35 cellular contexts compared by ENCODE assay signal in genomic region chr16:9393601-9394000, GRCh38.
"Had no signal": no experiment of that assay in that cellular context is flagged by ENCODE, and none has a peak within 500 bp of the region (broad histone marks: within the 10 kb centered on the region; RNA-seq: fewer than 3 reads in every experiment).

No MANE protein-coding gene starts in this region.

- H3K4me1 Mint-ChIP-seq: activated B cell treated with CpG ODN at 0.5 μM for 24 hours; activated CD4-positive, alpha-beta T cell treated with anti-CD3 and anti-CD28 coated beads, Interleukin-2, amount 10 ng/mL, durations not matched to agents 24 days and 14 days; activated naive CD8-positive, alpha-beta T cell treated with anti-CD3 and anti-CD28 coated beads for 36 hours; activated T-helper 17 cell treated with anti-CD3 and anti-CD28 coated beads, Interleukin-2, amount 50 U/mL, for 72 hours had no signal

- H3K27me3 ChIP-seq: adrenal gland, body of pancreas, brain microvascular endothelial cell had no signal

- ATAC-seq: activated CD8-positive, alpha-beta T cell treated with anti-CD3 and anti-CD28 coated beads for 36 hours; activated naive CD4-positive, alpha-beta T cell treated with anti-CD3 and anti-CD28 coated beads, Interleukin-2, amount 50 U/mL, for 72 hours; activated T-cell treated with anti-CD3 and anti-CD28 coated beads, Interleukin-2, amount 50 U/mL, for 4 hours; activated T-cell treated with anti-CD3 and anti-CD28 coated beads, Interleukin-2, amount 50 U/mL, for 72 hours; activated T-helper 17 cell treated with anti-CD3 and anti-CD28 coated beads, Interleukin-2, amount 50 U/mL, for 72 hours; body of pancreas had no signal

- H3K27ac Mint-ChIP-seq: activated B cell treated with CpG ODN at 0.5 μM for 24 hours; activated CD4-positive, alpha-beta memory T cell treated with anti-CD3 and anti-CD28 coated beads for 36 hours; activated CD4-positive, alpha-beta T cell treated with anti-CD3 and anti-CD28 coated beads, Interleukin-2, amount 10 ng/mL, durations not matched to agents 24 days and 14 days; activated CD8-positive, alpha-beta T cell treated with anti-CD3 and anti-CD28 coated beads for 36 hours; activated naive CD4-positive, alpha-beta T cell treated with anti-CD3 and anti-CD28 coated beads for 36 hours; activated naive CD4-positive, alpha-beta T cell treated with anti-CD3 and anti-CD28 coated beads, Interleukin-2, amount 50 U/mL, for 72 hours; activated naive CD8-positive, alpha-beta T cell treated with anti-CD3 and anti-CD28 coated beads for 36 hours; activated T-cell treated with anti-CD3 and anti-CD28 coated beads, Interleukin-2, amount 50 U/mL, for 72 hours; activated T-helper 1 cell treated with anti-CD3 and anti-CD28 coated beads, Interleukin-12 subunit alpha, Interleukin-12 subunit beta, Interleukin-2, Interleukin-4 antibody, amounts not matched to agents 30 ng/mL and 10 ng/mL and 1 ng/mL, durations not matched to agents 14 hours and 24 hours and 36 hours; activated T-helper 17 cell treated with anti-CD3 and anti-CD28 coated beads, Interleukin-2, amount 50 U/mL, for 72 hours; T-helper 1 cell treated with Interleukin-12 subunit alpha and Interleukin-12 subunit beta and Interleukin-4 antibody, amounts not matched to agents 30 μg/mL and 1 μg/mL, for 36 hours; T-helper 2 cell treated with Interferon-gamma antibody and Interleukin-4, amounts not matched to agents 5 μg/mL and 100 μg/mL, for 36 hours had no signal

- H3K27me3 Mint-ChIP-seq: activated B cell treated with CpG ODN at 0.5 μM for 24 hours; activated CD4-positive, alpha-beta memory T cell treated with anti-CD3 and anti-CD28 coated beads for 36 hours; activated CD4-positive, alpha-beta T cell treated with anti-CD3 and anti-CD28 coated beads, Interleukin-2, amount 10 ng/mL, durations not matched to agents 24 days and 14 days; activated naive CD8-positive, alpha-beta T cell treated with anti-CD3 and anti-CD28 coated beads for 36 hours had no signal

- H3K4me1 ChIP-seq: adrenal gland, breast epithelium had no signal

- H3K9me3 ChIP-seq: adrenal gland, body of pancreas, breast epithelium had no signal

- H3K36me3 Mint-ChIP-seq: activated CD4-positive, alpha-beta memory T cell treated with anti-CD3 and anti-CD28 coated beads for 36 hours; activated naive CD8-positive, alpha-beta T cell treated with anti-CD3 and anti-CD28 coated beads for 36 hours had no signal

- H3K36me3 ChIP-seq: adrenal gland, brain microvascular endothelial cell, breast epithelium had no signal

- H3K27ac ChIP-seq: adrenal gland, body of pancreas, brain microvascular endothelial cell, breast epithelium, VCaP had no signal

- H3K4me3 Mint-ChIP-seq: activated B cell treated with CpG ODN at 0.5 μM for 24 hours; activated CD4-positive, alpha-beta memory T cell treated with anti-CD3 and anti-CD28 coated beads for 36 hours; activated CD4-positive, alpha-beta T cell treated with anti-CD3 and anti-CD28 coated beads, Interleukin-2, amount 10 ng/mL, durations not matched to agents 24 days and 14 days; activated CD8-positive, alpha-beta T cell treated with anti-CD3 and anti-CD28 coated beads for 36 hours; activated naive CD4-positive, alpha-beta T cell treated with anti-CD3 and anti-CD28 coated beads for 36 hours; activated naive CD8-positive, alpha-beta T cell treated with anti-CD3 and anti-CD28 coated beads for 36 hours; activated T-cell treated with anti-CD3 and anti-CD28 coated beads, Interleukin-2, amount 50 U/mL, for 4 hours; activated T-cell treated with anti-CD3 and anti-CD28 coated beads, Interleukin-2, amount 50 U/mL, for 72 hours; activated T-helper 1 cell treated with anti-CD3 and anti-CD28 coated beads, Interleukin-12 subunit alpha, Interleukin-12 subunit beta, Interleukin-2, Interleukin-4 antibody, amounts not matched to agents 30 ng/mL and 10 ng/mL and 1 ng/mL, durations not matched to agents 14 hours and 24 hours and 36 hours; activated T-helper 17 cell treated with anti-CD3 and anti-CD28 coated beads, Interleukin-2, amount 50 U/mL, for 72 hours; T-helper 1 cell treated with Interleukin-12 subunit alpha and Interleukin-12 subunit beta and Interleukin-4 antibody, amounts not matched to agents 30 μg/mL and 1 μg/mL, for 36 hours; T-helper 2 cell treated with Interferon-gamma antibody and Interleukin-4, amounts not matched to agents 5 μg/mL and 100 μg/mL, for 36 hours had no signal

- DNase-seq: activated B cell treated with CpG ODN at 0.5 μM for 24 hours; activated CD4-positive, alpha-beta memory T cell treated with anti-CD3 and anti-CD28 coated beads for 36 hours; activated CD4-positive, alpha-beta T cell treated with anti-CD3 and anti-CD28 coated beads for 4 hours; activated CD4-positive, alpha-beta T cell treated with anti-CD3 and anti-CD28 coated beads, Interleukin-2, amount 10 ng/mL, durations not matched to agents 24 days and 14 days; activated CD4-positive, alpha-beta T cell treated with anti-CD3 and anti-CD28 coated beads, Interleukin-2, amount 50 U/mL, for 1 hour; activated CD4-positive, alpha-beta T cell treated with anti-CD3 and anti-CD28 coated beads, Interleukin-2, amount 50 U/mL, for 4 hours; activated CD4-positive, CD25-positive, alpha-beta regulatory T cell treated with anti-CD3 and anti-CD28 coated beads, Interleukin-2, amount 50 U/mL, for 72 hours; activated CD8-positive, alpha-beta memory T cell treated with anti-CD3 and anti-CD28 coated beads, Interleukin-2, amount 50 U/mL, for 4 hours; activated CD8-positive, alpha-beta T cell treated with anti-CD3 and anti-CD28 coated beads for 36 hours; activated effector memory CD4-positive, alpha-beta T cell treated with anti-CD3 and anti-CD28 coated beads, Interleukin-2, amount 50 U/mL, for 16 hours; activated gamma-delta T cell treated with Interleukin-2 at 50 U/mL for 16 hours; activated naive CD4-positive, alpha-beta T cell; activated naive CD4-positive, alpha-beta T cell treated with anti-CD3 and anti-CD28 coated beads for 36 hours; activated naive CD4-positive, alpha-beta T cell treated with anti-CD3 and anti-CD28 coated beads, Interleukin-2, amount 50 U/mL, for 16 hours; activated naive CD8-positive, alpha-beta T cell treated with anti-CD3 and anti-CD28 coated beads for 36 hours; activated T-cell treated with anti-CD3 and anti-CD28 coated beads for 4 hours; activated T-cell treated with anti-CD3 and anti-CD28 coated beads, Interleukin-2, amount 50 U/mL, for 1 hour; activated T-cell treated with anti-CD3 and anti-CD28 coated beads, Interleukin-2, amount 50 U/mL, for 4 hours; activated T-cell treated with anti-CD3 and anti-CD28 coated beads, Interleukin-2, amount 50 U/mL, for 72 hours; adrenal gland; amniotic stem cell; aorta; body of pancreas; brain microvascular endothelial cell; central memory CD4-positive, alpha-beta T cell; T-helper 1 cell; T-helper 2 cell; T-helper 9 cell had no signal

- H3K4me3 ChIP-seq: adrenal gland, body of pancreas, breast epithelium had no signal

- H3K9me3 Mint-ChIP-seq: activated CD8-positive, alpha-beta T cell treated with anti-CD3 and anti-CD28 coated beads for 36 hours had no signal
